1 cellular context compared by ENCODE assay signal in genomic region chr2:3662239-3662638, GRCh38.
TF ChIP-seq lines count a peak whose summit lies in the region.

No MANE protein-coding gene starts in this region.

TF ChIP-seq in WTC11, 78 proteins besides CTCF, POLR2A, EP300 and RAD21 (continued from another document):
- TF ChIP-seq ZNF512 (CRISPR knock-in tag; IDR thresholded peaks at IDR 0.05; ENCODE audit: borderline replicate concordance) (no peak), MYBL2 (CRISPR knock-in tag; IDR thresholded peaks at IDR 0.05) (no peak), ZNF416 (CRISPR knock-in tag; IDR thresholded peaks at IDR 0.05) (no peak), JUN (CRISPR knock-in tag; IDR thresholded peaks at IDR 0.05) (no peak), MXD4 (CRISPR knock-in tag; IDR thresholded peaks at IDR 0.05; ENCODE audit: borderline replicate concordance) (no peak), ZNF396 (CRISPR knock-in tag; IDR thresholded peaks at IDR 0.05; ENCODE audit: borderline replicate concordance) (no peak), E2F1 (CRISPR knock-in tag; IDR thresholded peaks at IDR 0.05) (no peak), HMGXB4 (CRISPR knock-in tag; IDR thresholded peaks at IDR 0.05) (no peak)
